Comparison of ENCODE assay signal across 8 cellular contexts in the genomic region with DNA sequence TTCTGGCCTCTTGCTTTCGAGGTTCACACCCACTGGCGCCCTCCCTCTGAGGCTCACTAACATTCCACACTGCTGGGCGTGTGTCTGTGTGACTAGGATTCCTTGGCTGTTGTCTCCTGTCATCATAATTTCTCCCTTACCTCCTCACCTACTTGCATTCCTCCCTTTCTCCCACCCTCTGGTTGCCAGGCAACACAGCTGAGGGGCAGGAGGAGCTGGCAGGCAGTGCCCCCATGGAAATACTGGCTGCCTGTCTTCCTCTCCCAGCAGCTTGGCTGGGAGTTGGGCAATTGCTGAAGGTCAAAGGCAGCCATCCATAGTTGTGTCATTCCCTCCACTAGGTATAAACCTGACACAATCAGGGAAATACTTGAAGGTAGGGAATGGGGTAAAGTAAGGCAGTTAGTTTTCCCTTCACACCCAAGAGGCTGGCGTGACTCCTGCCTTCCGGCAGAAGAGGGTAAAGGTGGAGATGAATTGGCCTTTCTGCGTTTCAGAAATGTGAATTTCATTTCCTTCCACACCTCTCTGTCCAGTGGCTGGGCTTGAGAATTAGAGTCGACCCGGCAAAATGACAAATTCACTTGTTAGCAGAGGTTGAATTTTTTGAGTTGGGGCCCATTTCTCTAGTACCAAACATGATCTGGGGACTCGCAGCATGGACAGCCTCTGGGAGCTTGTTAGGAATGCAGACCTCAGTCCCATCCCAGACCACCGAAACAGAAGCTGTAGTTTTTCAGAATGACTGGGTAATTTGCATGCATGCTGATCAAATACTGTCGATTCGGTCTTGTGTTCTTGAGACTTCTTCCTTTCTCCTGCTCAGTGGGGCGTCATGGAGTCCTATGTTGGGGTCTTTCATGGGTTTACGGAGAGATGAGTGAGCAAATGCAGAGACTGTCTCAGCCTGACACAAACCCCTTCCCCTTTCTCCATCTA. TPM values are rescaled to one million over a fixed set of nuclear protein-coding genes. Genes with fewer than 3 reads are reported as not detected.
DNase-seq lines count a peak whose midpoint lies in the region; ATAC-seq, FAIRE-seq and TF ChIP-seq lines count a peak whose summit lies in the region.

No MANE protein-coding gene starts in this region.

- H3K27me3 ChIP-seq in endodermal cell (ENCODE audit: control insufficient read depth, insufficient read depth, low read length, poor library complexity, severe bottlenecking) (no peaks in the 10 kb centered on the region), trophoblast cell (ENCODE audit: insufficient read depth, low read length) (no peaks in the 10 kb centered on the region)

- peaks cover 5% of the 10 kb centered on the region for H3K9me3 Mint-ChIP-seq in endodermal cell

- H3K4me3 ChIP-seq in endodermal cell (ENCODE audit: low read length) = no peak overlapping the region
- H3K4me3 ChIP-seq in trophoblast cell (ENCODE audit: low read depth, low read length) = no peak overlapping the region

- H3K4me3 Mint-ChIP-seq in endodermal cell = no peak overlapping the region

- H2AFZ ChIP-seq in trophoblast cell (ENCODE audit: insufficient read depth, low read length, poor library complexity) = no peak overlapping the region

- H3K4me1 ChIP-seq in endodermal cell (ENCODE audit: control insufficient read depth, insufficient read depth, low read length) (no peaks in the 10 kb centered on the region), trophoblast cell (ENCODE audit: control insufficient read depth in 1 of 2, insufficient read depth in 2 of 2, low read length in 2 of 2) (peaks cover 18 to 30% of the 10 kb centered on the region in 2 experiments)

- peak overlapping the region; percentile 3 for H3K4me2 ChIP-seq in trophoblast cell (ENCODE audit: low read length)

- H3K36me3 Mint-ChIP-seq in endodermal cell (ENCODE audit: low read depth) = no peaks in the 10 kb centered on the region

- H3K4ac ChIP-seq in trophoblast cell (ENCODE audit: low read depth, low read length) = peak overlapping the region; percentile 33

- TF ChIP-seq CTCF in endodermal cell (conservative IDR thresholded peaks at IDR 0.05) = peak; percentile 7

- no peak overlapping the region for H3K23ac ChIP-seq in trophoblast cell (ENCODE audit: low read length)

- H3K27me3 Mint-ChIP-seq in endodermal cell (ENCODE audit: insufficient read depth) = no peaks in the 10 kb centered on the region

- peak overlapping the region; percentile 79 for H4K91ac ChIP-seq in trophoblast cell (ENCODE audit: low read depth, low read length)

- H2BK120ac ChIP-seq in trophoblast cell (ENCODE audit: insufficient read depth, low read length, poor library complexity) = peak overlapping the region; percentile 91

- H3K79me1 ChIP-seq in trophoblast cell (ENCODE audit: low read length) = peaks cover 15% of the 10 kb centered on the region

- no peak overlapping the region for H4K12ac ChIP-seq in trophoblast cell (ENCODE audit: low read depth, low read length)

- WGBS in endodermal cell (ENCODE audit: insufficient coverage in 1 of 2, insufficient read length in 1 of 2), 2 experiments = 75 to 87% methylated on average over 4 to 14 of the region's 14 CpGs
- WGBS in trophoblast cell (ENCODE audit: extremely low coverage, insufficient coverage, insufficient read length) = no CpG with 5 or more reads among the region's 14 CpGs

- no peak overlapping the region for H2AK5ac ChIP-seq in trophoblast cell (ENCODE audit: low read length)

- H3K27ac ChIP-seq in endodermal cell (ENCODE audit: low read depth, low read length) = no peak overlapping the region
- H3K27ac ChIP-seq in trophoblast cell (ENCODE audit: low read depth, low read length) = peak overlapping the region; percentile 66

- H2BK5ac ChIP-seq in trophoblast cell (ENCODE audit: low read depth, low read length, poor library complexity) = peak overlapping the region; percentile 43

- no peak overlapping the region for H3K27ac Mint-ChIP-seq in endodermal cell

- no peak for DNase-seq in GM12891 (ENCODE audit: insufficient read length, low spot score)
- DNase-seq in HT-29 (ENCODE audit: low spot score) = peak; percentile 82
- DNase-seq in endodermal cell = peak; percentile 90
- peak; percentile 94 to 96 for DNase-seq in trophoblast cell
- no peak for DNase-seq in activated T-cell treated with anti-CD3 and anti-CD28 coated beads for 4 hours
- no peak for DNase-seq in HPDE6-E6E7 (ENCODE audit: extremely low spot score)

- H3K9me3 ChIP-seq in endodermal cell (ENCODE audit: control insufficient read depth, low read length) (peaks cover 6% of the 10 kb centered on the region), trophoblast cell (ENCODE audit: insufficient read depth, low read depth, low read length) (peaks cover 1% of the 10 kb centered on the region)

- H3K79me2 ChIP-seq in trophoblast cell (ENCODE audit: control insufficient read depth, insufficient read depth, low read length, poor library complexity) = no peaks in the 10 kb centered on the region

- H2BK12ac ChIP-seq in trophoblast cell (ENCODE audit: low read length) = peak overlapping the region; percentile 96

- peak overlapping the region; percentile 70 for H3K14ac ChIP-seq in trophoblast cell (ENCODE audit: low read length)

- TF ChIP-seq POLR2A in GM12891 (IDR thresholded peaks at IDR 0.05; ENCODE audit: low read depth, low read length) = no peak

- H3K9ac ChIP-seq in endodermal cell (ENCODE audit: extremely low read depth, low read length, poor library complexity, severe bottlenecking) = no peak overlapping the region
- H3K9ac ChIP-seq in trophoblast cell (ENCODE audit: low read length) = no peak overlapping the region

- H3K4me1 Mint-ChIP-seq in endodermal cell = peaks cover 13% of the 10 kb centered on the region

- no peak overlapping the region for H4K8ac ChIP-seq in trophoblast cell (ENCODE audit: low read depth, low read length)

- ATAC-seq in HG03135 (IDR thresholded peaks at IDR 0.05; ENCODE audit: unreplicated experiment) (no peak), HG03521 (IDR thresholded peaks at IDR 0.05; ENCODE audit: unreplicated experiment) (no peak)

- H3K36me3 ChIP-seq in endodermal cell (ENCODE audit: control insufficient read depth, insufficient read depth, low read length) = no peaks in the 10 kb centered on the region
- H3K36me3 ChIP-seq in trophoblast cell (ENCODE audit: control insufficient read depth in 1 of 2, insufficient read depth in 2 of 2, low read length in 2 of 2) = no peaks in the 10 kb centered on the region

- H3K18ac ChIP-seq in trophoblast cell (ENCODE audit: low read length) = peak overlapping the region; percentile 68

- FAIRE-seq in GM12891 (lab: Jason Lieb, UNC) = peak; percentile 89

TF ChIP-seq in GM12891, 5 proteins besides CTCF, POLR2A, EP300 and RAD21:
- TF ChIP-seq POU2F2 (IDR thresholded peaks at IDR 0.05; ENCODE audit: low read depth, low read length) (peak; percentile 97), PAX5 (IDR thresholded peaks at IDR 0.05; ENCODE audit: insufficient read depth, low read length, severe bottlenecking) (no peak), TAF1 (IDR thresholded peaks at IDR 0.05; ENCODE audit: low read depth, low read length) (no peak), POLR2AphosphoS5 (IDR thresholded peaks at IDR 0.05; ENCODE audit: low read depth, low read length) (no peak), SPI1 (IDR thresholded peaks at IDR 0.05; ENCODE audit: low read depth, low read length) (0 out of 2 replicates have a peak, but pooled peaks have one; percentile 3)

RNA-seq across cellular contexts. Expression of a gene that starts 24.3 kb away (rescaled TPM):
- 0.44 TPM for polyA plus RNA-seq in GM12891 (2012; ENCODE audit: low read depth, missing spikeins)
- total RNA-seq in HT-29 (2014; rRNA removed; shearing (Covaris generic)) = 33.4 and 40.3 TPM in 2 replicates
- total RNA-seq in endodermal cell = under 1 TPM; 0.58 to 0.59 TPM
- 8.4 TPM for polyA plus RNA-seq in endodermal cell (2013, experiment 1 of 2)
- 11.8 TPM for polyA plus RNA-seq in endodermal cell (2013, experiment 2 of 2)
- polyA plus RNA-seq in trophoblast cell (2013) = 10.1 and 10.7 TPM in 2 replicates

Comparison
In these comparisons a context has a peak if more than half of its experiments do, and no peak if none do; other contexts are left out.
1. DNase-seq: peak in HT-29 (single experiment), endodermal cell (single experiment) and trophoblast cell (2 of 2); none in GM12891 (single experiment), activated T-cell treated with anti-CD3 and anti-CD28 coated beads for 4 hours (single experiment) and HPDE6-E6E7 (single experiment).
2. RNA of a gene that starts 24.3 kb away (total RNA-seq): 33.4 to 40.3 TPM in HT-29; 0.58 to 0.59 TPM in endodermal cell; every median in the first group is over 10 times any median in the second.